In the genomic region with DNA sequence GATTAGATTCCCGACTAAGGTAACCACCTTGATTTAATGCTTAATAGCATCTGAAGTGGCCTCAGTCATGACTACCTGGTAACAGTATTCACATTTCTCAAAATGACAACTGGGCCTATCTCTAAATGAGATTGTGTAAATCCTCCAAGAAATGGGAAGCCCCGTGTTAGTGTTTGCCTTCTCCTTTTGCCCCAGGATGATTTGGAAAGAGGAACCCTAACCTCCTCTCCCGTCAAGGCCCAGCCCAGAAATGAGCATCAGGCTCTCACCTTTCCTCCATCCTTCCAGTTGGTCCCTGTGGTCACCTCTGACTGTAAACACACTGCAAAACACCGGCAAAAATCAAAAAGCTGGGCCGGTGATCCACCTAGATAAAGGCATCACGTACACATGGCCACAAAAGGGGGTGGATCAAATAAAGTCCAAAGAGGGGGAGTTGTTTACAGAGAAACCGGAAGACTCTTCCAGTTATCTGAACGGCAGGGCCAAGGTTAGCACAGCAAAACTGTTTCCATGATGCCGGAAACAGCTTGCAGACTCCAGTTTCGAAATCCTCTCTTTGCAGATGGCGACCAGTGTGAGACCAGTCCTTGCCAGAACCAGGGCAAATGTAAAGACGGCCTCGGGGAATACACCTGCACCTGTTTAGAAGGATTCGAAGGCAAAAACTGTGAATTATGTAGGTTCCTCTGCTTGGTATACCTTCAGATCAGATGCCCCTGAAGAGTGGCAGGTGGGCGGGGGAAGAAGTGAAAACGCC, we compare ENCODE assay signal across 1 cellular context.
TF ChIP-seq lines count a peak whose summit lies in the region.

No MANE protein-coding gene starts in this region.

TF ChIP-seq in K562, 482 proteins besides CTCF, POLR2A, EP300 and RAD21 (continued from another document):
- TF ChIP-seq, protein P1, sequence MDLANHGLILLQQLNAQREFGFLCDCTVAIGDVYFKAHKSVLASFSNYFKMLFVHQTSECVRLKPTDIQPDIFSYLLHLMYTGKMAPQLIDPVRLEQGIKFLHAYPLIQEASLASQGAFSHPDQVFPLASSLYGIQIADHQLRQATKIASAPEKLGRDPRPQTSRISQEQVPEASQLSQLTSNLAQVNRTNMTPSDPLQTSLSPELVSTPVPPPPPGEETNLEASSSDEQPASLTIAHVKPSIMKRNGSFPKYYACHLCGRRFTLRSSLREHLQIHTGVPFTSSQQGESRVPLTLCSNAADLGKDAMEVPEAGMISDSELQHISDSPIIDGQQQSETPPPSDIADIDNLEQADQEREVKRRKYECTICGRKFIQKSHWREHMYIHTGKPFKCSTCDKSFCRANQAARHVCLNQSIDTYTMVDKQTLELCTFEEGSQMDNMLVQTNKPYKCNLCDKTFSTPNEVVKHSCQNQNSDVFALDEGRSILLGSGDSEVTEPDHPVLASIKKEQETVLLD (IDR thresholded peaks at IDR 0.05) = no peak
- TF ChIP-seq, protein P2, sequence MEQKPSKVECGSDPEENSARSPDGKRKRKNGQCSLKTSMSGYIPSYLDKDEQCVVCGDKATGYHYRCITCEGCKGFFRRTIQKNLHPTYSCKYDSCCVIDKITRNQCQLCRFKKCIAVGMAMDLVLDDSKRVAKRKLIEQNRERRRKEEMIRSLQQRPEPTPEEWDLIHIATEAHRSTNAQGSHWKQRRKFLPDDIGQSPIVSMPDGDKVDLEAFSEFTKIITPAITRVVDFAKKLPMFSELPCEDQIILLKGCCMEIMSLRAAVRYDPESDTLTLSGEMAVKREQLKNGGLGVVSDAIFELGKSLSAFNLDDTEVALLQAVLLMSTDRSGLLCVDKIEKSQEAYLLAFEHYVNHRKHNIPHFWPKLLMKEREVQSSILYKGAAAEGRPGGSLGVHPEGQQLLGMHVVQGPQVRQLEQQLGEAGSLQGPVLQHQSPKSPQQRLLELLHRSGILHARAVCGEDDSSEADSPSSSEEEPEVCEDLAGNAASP (IDR thresholded peaks at IDR 0.05) = no peak
- TF ChIP-seq ZSCAN29 (IDR thresholded peaks at IDR 0.05) (no peak), NFYB (IDR thresholded peaks at IDR 0.05; ENCODE audit: extremely low read depth, insufficient read length) (no peak), ZNF75A (CRISPR knock-in tag; IDR thresholded peaks at IDR 0.05) (no peak), ADNP (tag; IDR thresholded peaks at IDR 0.05) (no peak), FOXK1 (CRISPR knock-in tag; IDR thresholded peaks at IDR 0.05; ENCODE audit: borderline replicate concordance) (no peak), PYGO2 (tag; IDR thresholded peaks at IDR 0.05) (no peak), NFE2 (IDR thresholded peaks at IDR 0.05; ENCODE audit: low read depth) (no peak), YY1 (IDR thresholded peaks at IDR 0.05; ENCODE audit: borderline replicate concordance in 1 of 3, control insufficient read depth in 1 of 3, extremely low read depth in 1 of 3, insufficient read depth in 3 of 3, insufficient read length in 1 of 3, insufficient replicate concordance in 2 of 3, low read depth in 1 of 3, low read length in 2 of 3) (peak in 1 of 3 experiments; percentile 23), OTX1 (CRISPR knock-in tag; IDR thresholded peaks at IDR 0.05) (no peak), MYBL2 (IDR thresholded peaks at IDR 0.05; ENCODE audit: low read depth) (no peak), MYBL2 (CRISPR knock-in tag; IDR thresholded peaks at IDR 0.05; ENCODE audit: borderline replicate concordance) (no peak)
- TF ChIP-seq, protein P3, sequence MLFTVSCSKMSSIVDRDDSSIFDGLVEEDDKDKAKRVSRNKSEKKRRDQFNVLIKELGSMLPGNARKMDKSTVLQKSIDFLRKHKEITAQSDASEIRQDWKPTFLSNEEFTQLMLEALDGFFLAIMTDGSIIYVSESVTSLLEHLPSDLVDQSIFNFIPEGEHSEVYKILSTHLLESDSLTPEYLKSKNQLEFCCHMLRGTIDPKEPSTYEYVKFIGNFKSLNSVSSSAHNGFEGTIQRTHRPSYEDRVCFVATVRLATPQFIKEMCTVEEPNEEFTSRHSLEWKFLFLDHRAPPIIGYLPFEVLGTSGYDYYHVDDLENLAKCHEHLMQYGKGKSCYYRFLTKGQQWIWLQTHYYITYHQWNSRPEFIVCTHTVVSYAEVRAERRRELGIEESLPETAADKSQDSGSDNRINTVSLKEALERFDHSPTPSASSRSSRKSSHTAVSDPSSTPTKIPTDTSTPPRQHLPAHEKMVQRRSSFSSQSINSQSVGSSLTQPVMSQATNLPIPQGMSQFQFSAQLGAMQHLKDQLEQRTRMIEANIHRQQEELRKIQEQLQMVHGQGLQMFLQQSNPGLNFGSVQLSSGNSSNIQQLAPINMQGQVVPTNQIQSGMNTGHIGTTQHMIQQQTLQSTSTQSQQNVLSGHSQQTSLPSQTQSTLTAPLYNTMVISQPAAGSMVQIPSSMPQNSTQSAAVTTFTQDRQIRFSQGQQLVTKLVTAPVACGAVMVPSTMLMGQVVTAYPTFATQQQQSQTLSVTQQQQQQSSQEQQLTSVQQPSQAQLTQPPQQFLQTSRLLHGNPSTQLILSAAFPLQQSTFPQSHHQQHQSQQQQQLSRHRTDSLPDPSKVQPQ (CRISPR knock-in tag; IDR thresholded peaks at IDR 0.05; ENCODE audit: borderline replicate concordance) = no peak
TF ChIP-seq in K562: peak in this region for 40.
